In genomic region chr12:54439521-54440255, GRCh38 we compare ENCODE assay signal across 8 cellular contexts. TPM values are rescaled to one million over a fixed set of nuclear protein-coding genes. Genes with fewer than 3 reads are reported as not detected.
DNase-seq lines count a peak whose midpoint lies in the region; ATAC-seq, FAIRE-seq and TF ChIP-seq lines count a peak whose summit lies in the region.

No MANE protein-coding gene starts in this region.

- TF ChIP-seq EP300 in A549 (IDR thresholded peaks at IDR 0.05): no peak
- no peak for TF ChIP-seq EP300 in SK-N-SH (IDR thresholded peaks at IDR 0.05; ENCODE audit: borderline replicate concordance in 1 of 2, low read depth in 1 of 2, low read length in 1 of 2)

- H4K20me1 ChIP-seq in Loucy (ENCODE audit: insufficient read depth, low read length, poor library complexity, severe bottlenecking) (no peaks in the 10 kb centered on the region), SK-N-SH (ENCODE audit: insufficient read depth) (no peaks in the 10 kb centered on the region)

- ATAC-seq in A549: peak; percentile 87
- no peak for ATAC-seq in GM18909 (IDR thresholded peaks at IDR 0.05; ENCODE audit: poor library complexity, unreplicated experiment)

- POLR2A ChIA-PET in A549 (lab: Yijun Ruan, JAX) (interaction anchor here (0.6 to 3.7 kb wide), 2 partner anchors 9 to 40 kb away, joined by 3 to 15 read pairs; no protein-coding TSS in a partner anchor), SK-N-SH (lab: Yijun Ruan, JAX) (interaction anchor here (1.3 kb wide), 1 partner anchor 40 kb away, joined by 4 read pairs; no protein-coding TSS in a partner anchor)

- peaks cover 29% of the 10 kb centered on the region for H3K4me1 Mint-ChIP-seq in endodermal cell

- no peak for TF ChIP-seq POLR2A in A549 (IDR thresholded peaks at IDR 0.05; ENCODE audit: low read length)

- H3K4me2 ChIP-seq in A549: no peak overlapping the region
- H3K4me2 ChIP-seq in Loucy (ENCODE audit: low read depth, low read length, poor library complexity, severe bottlenecking): no peak overlapping the region
- no peak overlapping the region for H3K4me2 ChIP-seq in SK-N-SH

- H3K27me3 ChIP-seq in GM06990 (replicated peaks; ENCODE audit: control insufficient read depth, insufficient read depth, low read length): no peaks in the 10 kb centered on the region
- H3K27me3 ChIP-seq in Loucy (ENCODE audit: insufficient read depth, low read length, poor library complexity, severe bottlenecking): no peaks in the 10 kb centered on the region
- H3K27me3 ChIP-seq in SK-N-SH (ENCODE audit: insufficient read depth): peaks cover 15% of the 10 kb centered on the region; the same call in 1 of the 2 replicates
- H3K27me3 ChIP-seq in endodermal cell (ENCODE audit: control insufficient read depth, insufficient read depth, low read length, poor library complexity, severe bottlenecking): peaks cover 17% of the 10 kb centered on the region
- no peaks in the 10 kb centered on the region for H3K27me3 ChIP-seq in muscle layer of colon (ENCODE audit: control insufficient read depth in 1 of 2, insufficient read depth in 2 of 2, low read length in 2 of 2)

- H3K9me2 ChIP-seq in Loucy (replicated peaks; ENCODE audit: low read depth, low read length): no peaks in the 10 kb centered on the region
- no peaks in the 10 kb centered on the region for H3K9me2 ChIP-seq in SK-N-SH

- peak overlapping the region in 1 of 2 experiments; percentile 23; a peak in 1 of 6 replicates for H3K27ac ChIP-seq in A549
- no peak overlapping the region for H3K27ac ChIP-seq in SK-N-SH (ENCODE audit: low read depth in 2 of 2, low read length in 1 of 2)
- no peak overlapping the region for H3K27ac ChIP-seq in endodermal cell (ENCODE audit: low read depth, low read length)
- peak overlapping the region; percentile 18 for H3K27ac ChIP-seq in muscle layer of colon (ENCODE audit: low read depth, low read length)

- H3K36me3 ChIP-seq in GM06990 (ENCODE audit: control insufficient read depth, insufficient read depth, low read length): no peaks in the 10 kb centered on the region
- no peaks in the 10 kb centered on the region for H3K36me3 ChIP-seq in Loucy (ENCODE audit: insufficient read depth, low read length)
- no peaks in the 10 kb centered on the region for H3K36me3 ChIP-seq in SK-N-SH (replicated peaks in 1 of 2; ENCODE audit: control insufficient read depth in 1 of 2, insufficient read depth in 2 of 2, low read length in 1 of 2)
- no peaks in the 10 kb centered on the region for H3K36me3 ChIP-seq in endodermal cell (ENCODE audit: control insufficient read depth, insufficient read depth, low read length)
- H3K36me3 ChIP-seq in muscle layer of colon (ENCODE audit: insufficient read depth, low read length): no peaks in the 10 kb centered on the region

- H3K79me2 ChIP-seq in Loucy (ENCODE audit: insufficient read depth, low read length): no peaks in the 10 kb centered on the region
- no peaks in the 10 kb centered on the region for H3K79me2 ChIP-seq in SK-N-SH (ENCODE audit: insufficient read depth)

- CTCF ChIA-PET in A549 (lab: Yijun Ruan, JAX): interaction anchor here (0.6 to 47.9 kb wide), 27 partner anchors 9 to 148 kb away, joined by 3 to 1279 read pairs (median 6); partner anchors contain the start of genes GTSF1, ITGA5 and ZNF385A
- CTCF ChIA-PET in SK-N-SH (lab: Yijun Ruan, JAX): interaction anchor here (0.6 to 23.4 kb wide), 32 partner anchors 8 to 531 kb away, joined by 3 to 490 read pairs (median 5); partner anchors contain the start of genes ITGA5 and ZNF385A

- DNase-seq in A549 (ENCODE audit: low read depth in 1 of 2, low spot score in 1 of 2): peak; percentile 69 to 83
- DNase-seq in GM06990 (ENCODE audit: extremely low read depth, insufficient read length): no peak
- DNase-seq in SK-N-SH: peak; percentile 65
- peak; percentile 65 for DNase-seq in endodermal cell
- no peak for DNase-seq in mesenteric fat pad (ENCODE audit: low spot score)

- no peaks in the 10 kb centered on the region for H3K36me3 Mint-ChIP-seq in endodermal cell (ENCODE audit: low read depth)

- peaks cover 49% of the 10 kb centered on the region for H3K27me3 Mint-ChIP-seq in endodermal cell (ENCODE audit: insufficient read depth)

- WGBS in A549 (ENCODE audit: missing lambda C conversion rate): 36% methylated on average over 10 of the region's 10 CpGs
- 16% methylated on average over 10 of the region's 10 CpGs for WGBS in SK-N-SH (ENCODE audit: low lambda C conversion rate)
- WGBS in endodermal cell (ENCODE audit: insufficient coverage in 1 of 2, insufficient read length in 1 of 2), 2 experiments: 52 to 59% methylated on average over 8 to 10 of the region's 10 CpGs

- H3F3A ChIP-seq in Loucy (ENCODE audit: low read depth) (no peaks in the 10 kb centered on the region), SK-N-SH (replicated peaks; ENCODE audit: insufficient read depth) (no peaks in the 10 kb centered on the region)

- TF ChIP-seq CTCF in A549 (IDR thresholded peaks at IDR 0.05) (peak; percentile 96), GM06990 (IDR thresholded peaks at IDR 0.05; ENCODE audit: insufficient read depth, low read length, poor library complexity, severe bottlenecking) (peak; percentile 78), Loucy (conservative IDR thresholded peaks at IDR 0.05; ENCODE audit: low read length) (peak; percentile 93), SK-N-SH (IDR thresholded peaks at IDR 0.05) (peak; percentile 87), endodermal cell (conservative IDR thresholded peaks at IDR 0.05) (peak; percentile 90)

- no peak overlapping the region for H3K27ac Mint-ChIP-seq in endodermal cell

- no peak overlapping the region for H3K4me3 Mint-ChIP-seq in endodermal cell

- H2AFZ ChIP-seq in Loucy (ENCODE audit: low read length) (peak overlapping the region; percentile 20; the same call in 1 of the 2 replicates), SK-N-SH (ENCODE audit: low read depth) (no peak overlapping the region)

- no peak overlapping the region for H3K9ac ChIP-seq in Loucy (ENCODE audit: low read depth, low read length, poor library complexity, severe bottlenecking)
- no peak overlapping the region for H3K9ac ChIP-seq in SK-N-SH
- H3K9ac ChIP-seq in endodermal cell (ENCODE audit: extremely low read depth, low read length, poor library complexity, severe bottlenecking): no peak overlapping the region
- no peak overlapping the region for H3K9ac ChIP-seq in muscle layer of colon (ENCODE audit: low read length)

- H3K4me3 ChIP-seq in A549 (no peak overlapping the region), GM06990 (replicated peaks; ENCODE audit: low read depth, low read length) (no peak overlapping the region), Loucy (ENCODE audit: low read length, poor library complexity, severe bottlenecking) (no peak overlapping the region), SK-N-SH (ENCODE audit: low read depth in 2 of 2, low read length in 1 of 2) (no peak overlapping the region), endodermal cell (ENCODE audit: low read length) (no peak overlapping the region), muscle layer of colon (ENCODE audit: low read depth in 1 of 2, low read length in 2 of 2) (no peak overlapping the region)

- no peaks in the 10 kb centered on the region for H3K9me3 Mint-ChIP-seq in endodermal cell

- peak; percentile 65 for FAIRE-seq in A549 (lab: Jason Lieb, UNC)

- H3K9me3 ChIP-seq in A549 (no peaks in the 10 kb centered on the region), Loucy (ENCODE audit: insufficient read depth, low read depth, low read length) (no peaks in the 10 kb centered on the region), SK-N-SH (no peaks in the 10 kb centered on the region), endodermal cell (ENCODE audit: control insufficient read depth, low read length) (no peaks in the 10 kb centered on the region), muscle layer of colon (ENCODE audit: low read length) (no peaks in the 10 kb centered on the region)

- TF ChIP-seq RAD21 in A549 (conservative IDR thresholded peaks at IDR 0.05 in 1 of 2, IDR thresholded peaks at IDR 0.05 in 1 of 2) (peak; percentile 94 to 99), SK-N-SH (IDR thresholded peaks at IDR 0.05; ENCODE audit: low read length) (peak; percentile 91)

- H3K4me1 ChIP-seq in A549 (peaks cover 14% of the 10 kb centered on the region), Loucy (ENCODE audit: insufficient read depth, low read length, poor library complexity, severe bottlenecking) (peaks cover 20% of the 10 kb centered on the region), SK-N-SH (ENCODE audit: control insufficient read depth in 1 of 2, insufficient read depth in 2 of 2, low read depth in 1 of 2, low read length in 1 of 2) (no peaks in the 10 kb centered on the region), endodermal cell (ENCODE audit: control insufficient read depth, insufficient read depth, low read length) (peaks cover 8% of the 10 kb centered on the region), muscle layer of colon (ENCODE audit: insufficient read depth, low read length) (peaks cover 22% of the 10 kb centered on the region)

RNA-seq across cellular contexts. Expression of gene ITGA5, which starts 20.6 kb away (rescaled TPM):
- polyA plus RNA-seq in A549 (2011; rRNA removed): 31.7 and 36.1 TPM in 2 replicates
- polyA plus RNA-seq in A549 (2012; cell fraction: cytosol; rRNA removed): 16.5 and 22.7 TPM in 2 replicates
- polyA plus RNA-seq in A549 (2012; cell fraction: nucleus; rRNA removed): 49.4 and 51.0 TPM in 2 replicates
- 21.5 to 30.0 TPM (median 27.2 TPM) in 3 replicates for polyA plus RNA-seq in A549 (2017; fragmentation: RNase III; extraction: RNeasy Plus Mini Kit Qiagen cat#74134 plus additional on column Dnase treatment)
- polyA minus RNA-seq in A549 (2011; rRNA and poly(A)+ RNA removed): 57.4 and 67.8 TPM in 2 replicates
- polyA plus RNA-seq in SK-N-SH (2012; rRNA removed): 35.0 and 52.5 TPM in 2 replicates
- 19.5 and 32.7 TPM in 2 replicates for polyA plus RNA-seq in SK-N-SH (2012; cell fraction: cytosol; rRNA removed)
- 66.0 and 73.4 TPM in 2 replicates for polyA plus RNA-seq in SK-N-SH (2012; cell fraction: nucleus; rRNA removed)
- total RNA-seq in endodermal cell: 100 to 1,000 TPM; 189 to 243 TPM
- polyA plus RNA-seq in endodermal cell (2013, experiment 1 of 2): 71.1 TPM
- polyA plus RNA-seq in endodermal cell (2013, experiment 2 of 2): 77.0 TPM
- total RNA-seq in mesenteric fat pad: 125 TPM

RNA-seq across cellular contexts. Expression of gene GTSF1, which starts 33.7 kb away (rescaled TPM):
- polyA plus RNA-seq in A549 (2011; rRNA removed) (not detected in 2 replicates), A549 (2017; fragmentation: RNase III; extraction: RNeasy Plus Mini Kit Qiagen cat#74134 plus additional on column Dnase treatment) (not detected in 3 replicates), SK-N-SH (2012; rRNA removed) (36.0 and 37.3 TPM in 2 replicates)
- polyA plus RNA-seq in A549 (2012; cell fraction: cytosol; rRNA removed): not detected in 2 replicates
- not detected in 2 replicates for polyA plus RNA-seq in A549 (2012; cell fraction: nucleus; rRNA removed)
- not detected in 2 replicates for polyA minus RNA-seq in A549 (2011; rRNA and poly(A)+ RNA removed)
- 36.6 and 36.7 TPM in 2 replicates for polyA plus RNA-seq in SK-N-SH (2012; cell fraction: cytosol; rRNA removed)
- 15.9 and 22.9 TPM in 2 replicates for polyA plus RNA-seq in SK-N-SH (2012; cell fraction: nucleus; rRNA removed)
- total RNA-seq in endodermal cell (not detected), mesenteric fat pad (0.42 TPM)
- not detected for polyA plus RNA-seq in endodermal cell (2013, experiment 1 of 2)
- polyA plus RNA-seq in endodermal cell (2013, experiment 2 of 2): not detected

RNA-seq across cellular contexts. Expression of gene ZNF385A, which starts 55.2 kb away (rescaled TPM):
- 1.8 and 3.0 TPM in 2 replicates for polyA plus RNA-seq in A549 (2011; rRNA removed)
- polyA plus RNA-seq in A549 (2012; cell fraction: cytosol; rRNA removed): 3.6 and 5.9 TPM in 2 replicates
- polyA plus RNA-seq in A549 (2012; cell fraction: nucleus; rRNA removed): 3.9 and 4.4 TPM in 2 replicates
- 10.0 to 14.9 TPM (median 14.1 TPM) in 3 replicates for polyA plus RNA-seq in A549 (2017; fragmentation: RNase III; extraction: RNeasy Plus Mini Kit Qiagen cat#74134 plus additional on column Dnase treatment)
- 9.2 and 9.4 TPM in 2 replicates for polyA minus RNA-seq in A549 (2011; rRNA and poly(A)+ RNA removed)
- 1.5 and 2.6 TPM in 2 replicates for polyA plus RNA-seq in SK-N-SH (2012; rRNA removed)
- polyA plus RNA-seq in SK-N-SH (2012; cell fraction: cytosol; rRNA removed): 1.4 and 3.0 TPM in 2 replicates
- polyA plus RNA-seq in SK-N-SH (2012; cell fraction: nucleus; rRNA removed): 2.3 and 3.7 TPM in 2 replicates
- 10 to 100 TPM; 10.5 to 16.3 TPM for total RNA-seq in endodermal cell
- polyA plus RNA-seq in endodermal cell (2013, experiment 1 of 2): 39.3 TPM
- 35.5 TPM for polyA plus RNA-seq in endodermal cell (2013, experiment 2 of 2)
- total RNA-seq in mesenteric fat pad: 31.9 TPM

RNA-seq across cellular contexts. Expression of gene NCKAP1L, which starts 57.9 kb away (rescaled TPM):
- 0.07 and 0.08 TPM in 2 replicates for polyA plus RNA-seq in A549 (2011; rRNA removed)
- under 0.01 and 0.04 TPM in 2 replicates for polyA plus RNA-seq in A549 (2012; cell fraction: cytosol; rRNA removed)
- polyA plus RNA-seq in A549 (2012; cell fraction: nucleus; rRNA removed): 0.01 TPM in 1 of 2 replicates, not detected in the other
- polyA plus RNA-seq in A549 (2017; fragmentation: RNase III; extraction: RNeasy Plus Mini Kit Qiagen cat#74134 plus additional on column Dnase treatment): 0.01 TPM in 1 of 3 replicates, not detected in the others
- not detected in 2 replicates for polyA minus RNA-seq in A549 (2011; rRNA and poly(A)+ RNA removed)
- 0.03 TPM in 2 replicates for polyA plus RNA-seq in SK-N-SH (2012; rRNA removed)
- polyA plus RNA-seq in SK-N-SH (2012; cell fraction: cytosol; rRNA removed): under 0.01 and 0.03 TPM in 2 replicates
- 0.05 and 0.07 TPM in 2 replicates for polyA plus RNA-seq in SK-N-SH (2012; cell fraction: nucleus; rRNA removed)
- total RNA-seq in endodermal cell: 1 to 10 TPM; 2.1 to 2.5 TPM
- 0.78 TPM for polyA plus RNA-seq in endodermal cell (2013, experiment 1 of 2)
- polyA plus RNA-seq in endodermal cell (2013, experiment 2 of 2): 0.75 TPM
- 60.5 TPM for total RNA-seq in mesenteric fat pad

Comparison
In these comparisons a context has a peak if more than half of its experiments do, and no peak if none do; other contexts are left out.
1. DNase-seq: peak in A549 (2 of 2), SK-N-SH (single experiment) and endodermal cell (single experiment); none in GM06990 (single experiment) and mesenteric fat pad (single experiment).
2. Of the 12 proteins assayed by ChIP-seq in both A549 and SK-N-SH: peak only in A549: none; only in SK-N-SH: none; in both: CTCF, RAD21 and SMC3; in neither: 9.
3. Peak in every context shown above with its lines, with median percentiles within 50 percentile points of each other: CTCF ChIP-seq.